21 cellular contexts compared by ENCODE assay signal in the genomic region with DNA sequence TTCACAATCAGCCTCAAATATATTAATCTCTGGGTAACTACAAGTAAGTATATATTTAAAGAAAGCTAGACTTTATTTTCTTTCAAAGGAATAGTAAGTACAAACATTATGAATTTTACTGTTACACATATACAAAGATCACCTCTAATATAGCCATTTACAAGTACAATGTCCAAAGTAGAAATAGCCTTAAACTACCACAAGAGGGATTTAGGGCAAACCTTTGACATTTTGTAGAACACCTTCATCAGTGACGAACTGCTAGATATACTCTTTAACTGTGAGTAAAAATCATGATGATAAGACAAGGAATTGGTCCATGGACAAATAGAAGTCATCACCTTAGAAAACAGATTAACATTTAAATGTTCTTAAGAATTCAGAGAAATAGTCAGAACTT.
DNase-seq lines count a peak whose midpoint lies in the region; ATAC-seq and TF ChIP-seq lines count a peak whose summit lies in the region.
"Had no signal": no experiment of that assay in that cellular context is flagged by ENCODE, and none has a peak within 500 bp of the region (broad histone marks: within the 10 kb centered on the region; RNA-seq: fewer than 3 reads in every experiment).

No MANE protein-coding gene starts in this region.

- H2BK120ac ChIP-seq in mesendoderm (ENCODE audit: low read depth, low read length) = no peak overlapping the region

- no peak overlapping the region for H4K8ac ChIP-seq in mesendoderm (ENCODE audit: low read depth, low read length)

- H3K4me3 ChIP-seq in KMS-11 (IDR thresholded peaks at IDR 0.05; ENCODE audit: insufficient read depth, low read depth, low read length) (no peak overlapping the region), RWPE2 (ENCODE audit: severe bottlenecking) (no peak overlapping the region), mesendoderm (ENCODE audit: low read length) (no peak overlapping the region)
- no peak overlapping the region for H3K4me3 ChIP-seq in effector memory CD4-positive, alpha-beta T cell (ENCODE audit: insufficient read depth, low read depth, low read length, poor library complexity, severe bottlenecking)
- H3K4me3 ChIP-seq: BLaER1 treated with 17β-estradiol and CSF1 and Interleukin-3, amounts not matched to agents 10 nM and 100 nM; cardiac muscle cell had no signal

- H3K4ac ChIP-seq in mesendoderm (ENCODE audit: low read depth, low read length) = no peak overlapping the region

- H4K5ac ChIP-seq in mesendoderm (ENCODE audit: low read length) = no peak overlapping the region

- no CpG with 5 or more reads among the region's 1 CpG for WGBS in mesendoderm (ENCODE audit: extremely low coverage, insufficient coverage, low lambda C conversion rate)

- ATAC-seq in RWPE2 (ENCODE audit: low read depth) (no peak), HG03565 (IDR thresholded peaks at IDR 0.05; ENCODE audit: unreplicated experiment) (no peak)
- ATAC-seq: activated naive CD4-positive, alpha-beta T cell treated with anti-CD3 and anti-CD28 coated beads, Interleukin-2, amount 50 U/mL, for 72 hours; stimulated activated effector memory CD8-positive, alpha-beta T cell treated with anti-CD3 and anti-CD28 coated beads, Interleukin-12 subunit alpha, Interleukin-12 subunit beta, amount 100 ng/mL, for 72 hours had no signal

- H3K4me2 ChIP-seq in KMS-11 (peak overlapping the region; percentile 72), mesendoderm (ENCODE audit: low read length) (no peak overlapping the region)
- H3K4me2 ChIP-seq: BLaER1 treated with 17β-estradiol and CSF1 and Interleukin-3, amounts not matched to agents 10 nM and 100 nM had no signal

- no peak overlapping the region for H2BK5ac ChIP-seq in mesendoderm (ENCODE audit: low read length)

- H4K20me1 ChIP-seq in KMS-11 (ENCODE audit: insufficient read depth) = no peaks in the 10 kb centered on the region
- H4K20me1 ChIP-seq: BLaER1 treated with 17β-estradiol and CSF1 and Interleukin-3, amounts not matched to agents 10 nM and 100 nM had no signal

- H3K79me2 ChIP-seq in KMS-11 (ENCODE audit: insufficient read depth, low read depth) = no peaks in the 10 kb centered on the region
- H3K79me2 ChIP-seq in mesendoderm (ENCODE audit: control insufficient read depth, insufficient read depth, low read length) = no peaks in the 10 kb centered on the region

- TF ChIP-seq CTCF in C4-2B (conservative IDR thresholded peaks at IDR 0.05) (peak; percentile 30), KMS-11 (conservative IDR thresholded peaks at IDR 0.05; ENCODE audit: low read depth, low read length) (peak; percentile 39; the same call in 1 of the 2 replicates), RWPE2 (IDR thresholded peaks at IDR 0.05; ENCODE audit: poor library complexity, severe bottlenecking) (peak; percentile 17)

- H3K36me3 ChIP-seq in KMS-11 (ENCODE audit: insufficient read depth) = no peaks in the 10 kb centered on the region
- H3K36me3 ChIP-seq in RWPE2 (ENCODE audit: low read depth) = no peaks in the 10 kb centered on the region
- H3K36me3 ChIP-seq in mesendoderm (ENCODE audit: control insufficient read depth, insufficient read depth, low read length) = no peaks in the 10 kb centered on the region
- H3K36me3 ChIP-seq in effector memory CD4-positive, alpha-beta T cell (ENCODE audit: control insufficient read depth, insufficient read depth, low read length) = no peaks in the 10 kb centered on the region
- H3K36me3 ChIP-seq: BLaER1 treated with 17β-estradiol and CSF1 and Interleukin-3, amounts not matched to agents 10 nM and 100 nM; cardiac muscle cell had no signal

- no peaks in the 10 kb centered on the region for H3K9me3 ChIP-seq in RWPE2 (ENCODE audit: severe bottlenecking)
- H3K9me3 ChIP-seq in effector memory CD4-positive, alpha-beta T cell (ENCODE audit: control insufficient read depth, low read length) = no peaks in the 10 kb centered on the region
- H3K9me3 ChIP-seq: BLaER1 treated with 17β-estradiol and CSF1 and Interleukin-3, amounts not matched to agents 10 nM and 100 nM had no signal

- H3K27ac ChIP-seq in C4-2B (no peak overlapping the region), KMS-11 (peak overlapping the region; percentile 66), RWPE2 (ENCODE audit: poor library complexity, severe bottlenecking) (no peak overlapping the region), mesendoderm (ENCODE audit: low read depth, low read length) (no peak overlapping the region)
- H3K27ac ChIP-seq in effector memory CD4-positive, alpha-beta T cell (ENCODE audit: insufficient read depth, low read length, poor library complexity, severe bottlenecking) = no peak overlapping the region
- H3K27ac ChIP-seq: BLaER1 treated with 17β-estradiol and CSF1 and Interleukin-3, amounts not matched to agents 10 nM and 100 nM; cardiac muscle cell had no signal

- DNase-seq in RWPE2 (ENCODE audit: low spot score) (no peak), mesendoderm (peak; percentile 12), AG20443 (ENCODE audit: low spot score) (no peak), occipital lobe (lab: John Stamatoyannopoulos, UW) (no peak)
- DNase-seq in effector memory CD4-positive, alpha-beta T cell = no peak
- DNase-seq: activated CD4-positive, alpha-beta T cell treated with anti-CD3 and anti-CD28 coated beads, Interleukin-2, amount 50 U/mL, for 48 hours; activated CD8-positive, alpha-beta memory T cell treated with anti-CD3 and anti-CD28 coated beads, Interleukin-2, amount 50 U/mL, for 4 hours; anterior cingulate cortex; NCI-H1105 treated with DMSO at 0.1 percent for 48 hours; NCI-H2029; NCI-H2227 treated with DMSO at 0.1 percent for 48 hours; NCI-H748 treated with DMSO at 0.1 percent for 48 hours; Right ventricle myocardium superior; SW 1271 had no signal

- H3K56ac ChIP-seq in mesendoderm (ENCODE audit: low read length) = no peak overlapping the region

- no peak overlapping the region for H2BK15ac ChIP-seq in mesendoderm (replicated peaks; ENCODE audit: low read depth)

- peak overlapping the region; percentile 33; the same call in 1 of the 2 replicates for H2AFZ ChIP-seq in KMS-11 (ENCODE audit: low read depth)

- no peak overlapping the region for H2AK5ac ChIP-seq in mesendoderm (ENCODE audit: low read length)

- no peak overlapping the region for H3K18ac ChIP-seq in mesendoderm (ENCODE audit: low read length)

- H3K79me1 ChIP-seq in mesendoderm (ENCODE audit: low read length) = no peaks in the 10 kb centered on the region

- H3K4me1 ChIP-seq in KMS-11 (ENCODE audit: low read depth, poor library complexity, severe bottlenecking) (peaks cover 53% of the 10 kb centered on the region), RWPE2 (ENCODE audit: insufficient read depth, poor library complexity, severe bottlenecking) (no peaks in the 10 kb centered on the region), mesendoderm (ENCODE audit: control insufficient read depth, low read depth, low read length) (no peaks in the 10 kb centered on the region)
- H3K4me1 ChIP-seq in effector memory CD4-positive, alpha-beta T cell (ENCODE audit: control insufficient read depth, insufficient read depth, low read length, poor library complexity, severe bottlenecking) = no peaks in the 10 kb centered on the region
- H3K4me1 ChIP-seq: BLaER1 treated with 17β-estradiol and CSF1 and Interleukin-3, amounts not matched to agents 10 nM and 100 nM had no signal

- peak overlapping the region; percentile 27; the same call in 1 of the 2 replicates for H3K9ac ChIP-seq in KMS-11
- H3K9ac ChIP-seq in mesendoderm (ENCODE audit: low read length) = no peak overlapping the region
- H3K9ac ChIP-seq: BLaER1 treated with 17β-estradiol and CSF1 and Interleukin-3, amounts not matched to agents 10 nM and 100 nM had no signal

- H3K27me3 ChIP-seq in KMS-11 (ENCODE audit: insufficient read depth, low read depth) (no peaks in the 10 kb centered on the region), RWPE2 (ENCODE audit: insufficient read depth, poor library complexity, severe bottlenecking) (no peaks in the 10 kb centered on the region), mesendoderm (ENCODE audit: insufficient read depth, low read length, poor library complexity) (no peaks in the 10 kb centered on the region)
- H3K27me3 ChIP-seq in effector memory CD4-positive, alpha-beta T cell (replicated peaks; ENCODE audit: control insufficient read depth, insufficient read depth, low read length, poor library complexity, severe bottlenecking) = no peaks in the 10 kb centered on the region
- H3K27me3 ChIP-seq: BLaER1 treated with 17β-estradiol and CSF1 and Interleukin-3, amounts not matched to agents 10 nM and 100 nM; cardiac muscle cell had no signal

- no peak overlapping the region for H3K23ac ChIP-seq in mesendoderm (ENCODE audit: low read length)
